ENCODE assay signal across 17 cellular contexts in genomic region chr2:102758433-102758832, GRCh38.
"Had no signal": no experiment of that assay in that cellular context is flagged by ENCODE, and none has a peak within 500 bp of the region (broad histone marks: within the 10 kb centered on the region; RNA-seq: fewer than 3 reads in every experiment).

No MANE protein-coding gene starts in this region.

- ATAC-seq: SK-N-SH treated with all-trans-retinoic acid at 6 μM for 48 hours had no signal

- DNase-seq: IMR-90, Karpas-422, KG1, MG63, NCI-H1092 treated with DMSO at 0.1 percent for 48 hours, NCI-H1436, NCI-H187, NCI-H2029, NCI-H2171 treated with DMSO at 0.1 percent for 48 hours, NCI-H345, NCI-H510A, NCI-H524 treated with DMSO at 0.1 percent for 48 hours, NCI-H69, NCI-H774, SHP77, SJCRH30 had no signal
